ENCODE assay signal across 11 cellular contexts in genomic region chr19:46481187-46481586, GRCh38. TPM values are rescaled to one million over a fixed set of nuclear protein-coding genes. Genes with fewer than 3 reads are reported as not detected.
DNase-seq lines count a peak whose midpoint lies in the region; ATAC-seq and TF ChIP-seq lines count a peak whose summit lies in the region.
"Had no signal": no experiment of that assay in that cellular context is flagged by ENCODE, and none has a peak within 500 bp of the region (broad histone marks: within the 10 kb centered on the region; RNA-seq: fewer than 3 reads in every experiment).

No MANE protein-coding gene starts in this region.

- H3K4me3 ChIP-seq in fibroblast of pulmonary artery (replicated peaks; ENCODE audit: low read depth, low read length) (no peak overlapping the region), neural cell (ENCODE audit: low read length) (no peak overlapping the region)
- H3K4me3 ChIP-seq: PC-9 had no signal

- peaks cover 4% of the 10 kb centered on the region for H3F3A ChIP-seq in neural cell (ENCODE audit: insufficient read depth, low read length, poor library complexity, severe bottlenecking)

- TF ChIP-seq CTCF in fibroblast of pulmonary artery (IDR thresholded peaks at IDR 0.05; ENCODE audit: low read length, missing control alignments) (no peak), neural cell (IDR thresholded peaks at IDR 0.05; ENCODE audit: poor library complexity, severe bottlenecking) (no peak), type B pancreatic cell (conservative IDR thresholded peaks at IDR 0.05) (no peak)

- H3K9me3 Mint-ChIP-seq in type B pancreatic cell: no peaks in the 10 kb centered on the region
- H3K9me3 Mint-ChIP-seq in stimulated activated naive CD8-positive, alpha-beta T cell treated with anti-CD3 and anti-CD28 coated beads, Interleukin-15, amount 100 ng/mL, for 72 hours: no peaks in the 10 kb centered on the region
- H3K9me3 Mint-ChIP-seq: H9 had no signal

- no peak for ATAC-seq in stimulated activated naive CD8-positive, alpha-beta T cell treated with anti-CD3 and anti-CD28 coated beads, Interleukin-15, amount 100 ng/mL, for 72 hours

- H3K9me3 ChIP-seq in neural cell (ENCODE audit: low read length): no peaks in the 10 kb centered on the region

- H3K9ac ChIP-seq in neural cell (ENCODE audit: low read length): peak overlapping the region; percentile 54

- TF ChIP-seq RAD21 in neural cell (conservative IDR thresholded peaks at IDR 0.05): no peak

- DNase-seq in fibroblast of pulmonary artery (ENCODE audit: low read depth) (peak; percentile 51), type B pancreatic cell (ENCODE audit: extremely low spot score, unreplicated experiment) (no peak), epidermal melanocyte (ENCODE audit: insufficient read length, low spot score) (no peak)
- DNase-seq in stimulated activated naive CD8-positive, alpha-beta T cell treated with anti-CD3 and anti-CD28 coated beads, Interleukin-15, amount 100 ng/mL, for 72 hours: no peak
- no peak for DNase-seq in activated CD4-positive, alpha-beta T cell treated with anti-CD3 and anti-CD28 coated beads, Interleukin-2, amount 50 U/mL, for 1 hour
- DNase-seq: H9, KG1, PC-9 had no signal

- peaks cover under 1% of the 10 kb centered on the region for H3K27me3 Mint-ChIP-seq in type B pancreatic cell
- H3K27me3 Mint-ChIP-seq in stimulated activated naive CD8-positive, alpha-beta T cell treated with anti-CD3 and anti-CD28 coated beads, Interleukin-15, amount 100 ng/mL, for 72 hours: peaks cover 67% of the 10 kb centered on the region

- no peaks in the 10 kb centered on the region for H4K20me1 ChIP-seq in neural cell (ENCODE audit: insufficient read depth)

- no peak overlapping the region for H3K4me3 Mint-ChIP-seq in type B pancreatic cell
- no peak overlapping the region for H3K4me3 Mint-ChIP-seq in stimulated activated naive CD8-positive, alpha-beta T cell treated with anti-CD3 and anti-CD28 coated beads, Interleukin-15, amount 100 ng/mL, for 72 hours
- H3K4me3 Mint-ChIP-seq: H9 had no signal

- no peak for TF ChIP-seq EP300 in neural cell (conservative IDR thresholded peaks at IDR 0.05; ENCODE audit: poor library complexity, severe bottlenecking)

- H3K4me2 ChIP-seq in neural cell (ENCODE audit: low read length): peak overlapping the region; percentile 25
- H3K4me2 ChIP-seq: PC-9 had no signal

- H3K4me1 Mint-ChIP-seq in type B pancreatic cell (ENCODE audit: unreplicated experiment): peaks cover 35% of the 10 kb centered on the region
- peaks cover 9% of the 10 kb centered on the region for H3K4me1 Mint-ChIP-seq in stimulated activated naive CD8-positive, alpha-beta T cell treated with anti-CD3 and anti-CD28 coated beads, Interleukin-15, amount 100 ng/mL, for 72 hours

- no peak overlapping the region for H2AFZ ChIP-seq in neural cell (ENCODE audit: low read depth, low read length)
- H2AFZ ChIP-seq: PC-9 had no signal

- peak overlapping the region; percentile 16 for H3K27ac Mint-ChIP-seq in type B pancreatic cell
- no peak overlapping the region for H3K27ac Mint-ChIP-seq in stimulated activated naive CD8-positive, alpha-beta T cell treated with anti-CD3 and anti-CD28 coated beads, Interleukin-15, amount 100 ng/mL, for 72 hours

- H3K27me3 ChIP-seq in neural cell (ENCODE audit: insufficient read depth, low read depth, low read length): no peaks in the 10 kb centered on the region

- no peaks in the 10 kb centered on the region for H3K79me2 ChIP-seq in neural cell (replicated peaks; ENCODE audit: insufficient read depth, low read length)

- peak overlapping the region; percentile 55 for H3K27ac ChIP-seq in angular gyrus (ENCODE audit: low read depth, low read length)
- H3K27ac ChIP-seq in neural cell (ENCODE audit: low read length): peak overlapping the region; percentile 99
- H3K27ac ChIP-seq: PC-9 had no signal

- H3K36me3 ChIP-seq in neural cell (ENCODE audit: insufficient read depth, low read length): no peaks in the 10 kb centered on the region

- H3K36me3 Mint-ChIP-seq in type B pancreatic cell: no peaks in the 10 kb centered on the region

- H3K9me2 ChIP-seq in neural cell (ENCODE audit: insufficient read depth, low read length): no peaks in the 10 kb centered on the region

TF ChIP-seq in neural cell, 6 proteins besides CTCF, POLR2A, EP300 and RAD21:
- TF ChIP-seq SMC3 (conservative IDR thresholded peaks at IDR 0.05; ENCODE audit: poor library complexity) (no peak), EZH2 (IDR thresholded peaks at IDR 0.05; ENCODE audit: borderline replicate concordance, insufficient read depth, low read length, poor library complexity, severe bottlenecking) (no peak), TAF1 (IDR thresholded peaks at IDR 0.05; ENCODE audit: low read depth) (no peak), POLR2AphosphoS5 (IDR thresholded peaks at IDR 0.05) (no peak), MXI1 (conservative IDR thresholded peaks at IDR 0.05; ENCODE audit: poor library complexity, severe bottlenecking) (no peak), REST (IDR thresholded peaks at IDR 0.05; ENCODE audit: borderline replicate concordance) (no peak)

RNA-seq across cellular contexts. Expression of gene PNMA8A, which starts 9.8 kb away (rescaled TPM):
- polyA plus RNA-seq in neural cell: 234 and 238 TPM in 2 replicates
- 182 and 186 TPM in 2 replicates for polyA minus RNA-seq in neural cell
- 6.7 and 21.9 TPM in 2 replicates for total RNA-seq in type B pancreatic cell (ENCODE audit: low replicate concordance)
- total RNA-seq: PC-9 had no signal

RNA-seq across cellular contexts. Expression of gene PNMA8B, which starts 14.5 kb away (rescaled TPM):
- polyA plus RNA-seq in neural cell: 9.9 and 10.1 TPM in 2 replicates
- 24.0 and 27.0 TPM in 2 replicates for polyA minus RNA-seq in neural cell
- 0.17 and 2.4 TPM in 2 replicates for total RNA-seq in type B pancreatic cell (ENCODE audit: low replicate concordance)
- total RNA-seq: PC-9 had no signal

RNA-seq across cellular contexts. Expression of gene PNMA8C, which starts 52.5 kb away (rescaled TPM):
- 16.1 and 17.2 TPM in 2 replicates for polyA plus RNA-seq in neural cell
- polyA minus RNA-seq in neural cell: 27.9 and 29.0 TPM in 2 replicates
- 0.10 and 2.0 TPM in 2 replicates for total RNA-seq in type B pancreatic cell (ENCODE audit: low replicate concordance)
- total RNA-seq: PC-9 had no signal
- polyA plus RNA-seq: liver had no signal
